Comparison of ENCODE assay signal across 8 cellular contexts in genomic region chr19:52941941-52942370, GRCh38. TPM values are rescaled to one million over a fixed set of nuclear protein-coding genes. Genes with fewer than 3 reads are reported as not detected.
DNase-seq lines count a peak whose midpoint lies in the region; ATAC-seq and TF ChIP-seq lines count a peak whose summit lies in the region.

No MANE protein-coding gene starts in this region.

- H3K4me3 ChIP-seq in Peyer's patch (peak overlapping the region; percentile 58 to 80 (median 64)), cardiac fibroblast (replicated peaks in 1 of 2; ENCODE audit: low read depth in 2 of 2, low read length in 2 of 2) (peak overlapping the region; percentile 77 to 80)

- no peak for TF ChIP-seq POLR2A in Peyer's patch (IDR thresholded peaks at IDR 0.05)

- H3K27me3 ChIP-seq in Peyer's patch, result no peaks in the 10 kb centered on the region

- H3K27ac ChIP-seq in Peyer's patch, result peak overlapping the region; percentile 59 to 82 (median 76)

- DNase-seq in NCI-H345 (lab: John Stamatoyannopoulos, UW), result peak; percentile 4
- no peak for DNase-seq in NCI-H345 treated with DMSO at 0.1 percent for 48 hours (lab: John Stamatoyannopoulos, UW; ENCODE audit: unreplicated experiment)
- peak; percentile 31 to 61 (median 56) for DNase-seq in Peyer's patch
- peak; percentile 32 to 38 for DNase-seq in cardiac fibroblast (ENCODE audit: low read depth in 2 of 2)
- peak; percentile 58 for DNase-seq in left kidney (ENCODE audit: low read depth, low spot score)
- peak; percentile 37 for DNase-seq in stimulated activated naive CD8-positive, alpha-beta T cell treated with anti-CD3 and anti-CD28 coated beads, Interleukin-15, Interleukin-2, amounts not matched to agents 100 U/mL and 50 U/mL, for 24 hours

- peak; percentile 22 for ATAC-seq in HG02763 (IDR thresholded peaks at IDR 0.05; ENCODE audit: unreplicated experiment)
- ATAC-seq in stimulated activated naive CD8-positive, alpha-beta T cell treated with anti-CD3 and anti-CD28 coated beads, Interleukin-15, Interleukin-2, amounts not matched to agents 100 U/mL and 50 U/mL, for 24 hours, result peak; percentile 25
- ATAC-seq in GM19467 (IDR thresholded peaks at IDR 0.05; ENCODE audit: unreplicated experiment), result no peak

- H3K36me3 ChIP-seq in Peyer's patch, result no peaks in the 10 kb centered on the region

- peaks cover 0 to 4% (median 0%) of the 10 kb centered on the region in 4 donors for H3K4me1 ChIP-seq in Peyer's patch

- H3K9me3 ChIP-seq in Peyer's patch, result peaks cover 0 to 13% (median 5%) of the 10 kb centered on the region in 4 donors

- TF ChIP-seq CTCF in Peyer's patch (IDR thresholded peaks at IDR 0.05) (no peak), cardiac fibroblast (IDR thresholded peaks at IDR 0.05; ENCODE audit: low read depth, low read length) (no peak)

RNA-seq across cellular contexts. Expression of gene ZNF888, which starts 18.7 kb away (rescaled TPM):
- total RNA-seq in Peyer's patch, result 1 to 10 TPM; 1.3 to 6.6 (median 5.3) TPM

RNA-seq across cellular contexts. Expression of gene ZNF816, which starts 20.7 kb away (rescaled TPM):
- 10 to 100 TPM in 3 of 4 donors, 1 to 10 TPM in 1; 6.1 to 17.4 (median 11.4) TPM for total RNA-seq in Peyer's patch

RNA-seq across cellular contexts. Expression of gene ZNF320, which starts 44.5 kb away (rescaled TPM):
- total RNA-seq in Peyer's patch, result 10 to 100 TPM in 3 of 4 donors, 1 to 10 TPM in 1; 5.8 to 35.5 (median 17.8) TPM
